17 cellular contexts compared by ENCODE assay signal in genomic region chr9:99602854-99603253, GRCh38.
"Had no signal": no experiment of that assay in that cellular context is flagged by ENCODE, and none has a peak within 500 bp of the region (broad histone marks: within the 10 kb centered on the region; RNA-seq: fewer than 3 reads in every experiment).

No MANE protein-coding gene starts in this region.

- H3K27ac Mint-ChIP-seq: activated naive CD8-positive, alpha-beta T cell treated with anti-CD3 and anti-CD28 coated beads for 36 hours; activated T-helper 1 cell treated with anti-CD3 and anti-CD28 coated beads, Interleukin-12 subunit alpha, Interleukin-12 subunit beta, Interleukin-2, Interleukin-4 antibody, amounts not matched to agents 30 ng/mL and 10 ng/mL and 1 ng/mL, durations not matched to agents 14 hours and 24 hours and 36 hours; type B pancreatic cell had no signal

- DNase-seq: activated CD4-positive, alpha-beta T cell treated with anti-CD3 and anti-CD28 coated beads, Interleukin-2, amount 10 ng/mL, durations not matched to agents 24 days and 14 days; activated CD4-positive, CD25-positive, alpha-beta regulatory T cell; activated naive CD8-positive, alpha-beta T cell treated with anti-CD3 and anti-CD28 coated beads for 36 hours; amniotic stem cell; effector CD8-positive, alpha-beta T cell; heart left ventricle; left lung; occipital lobe; posterior cingulate gyrus; sigmoid colon; spleen; stomach; T1000 had no signal

- H3K36me3 Mint-ChIP-seq: activated naive CD8-positive, alpha-beta T cell treated with anti-CD3 and anti-CD28 coated beads for 36 hours; mesothelial cell of epicardium; type B pancreatic cell had no signal

- ATAC-seq: gastroesophageal sphincter, heart left ventricle, left lung had no signal

- H3K9me3 Mint-ChIP-seq: activated naive CD8-positive, alpha-beta T cell treated with anti-CD3 and anti-CD28 coated beads for 36 hours; activated T-helper 1 cell treated with anti-CD3 and anti-CD28 coated beads, Interleukin-12 subunit alpha, Interleukin-12 subunit beta, Interleukin-2, Interleukin-4 antibody, amounts not matched to agents 30 ng/mL and 10 ng/mL and 1 ng/mL, durations not matched to agents 14 hours and 24 hours and 36 hours; type B pancreatic cell had no signal

- H3K4me3 Mint-ChIP-seq: activated CD4-positive, alpha-beta T cell treated with anti-CD3 and anti-CD28 coated beads, Interleukin-2, amount 10 ng/mL, durations not matched to agents 24 days and 14 days; activated naive CD8-positive, alpha-beta T cell treated with anti-CD3 and anti-CD28 coated beads for 36 hours; activated T-helper 1 cell treated with anti-CD3 and anti-CD28 coated beads, Interleukin-12 subunit alpha, Interleukin-12 subunit beta, Interleukin-2, Interleukin-4 antibody, amounts not matched to agents 30 ng/mL and 10 ng/mL and 1 ng/mL, durations not matched to agents 14 hours and 24 hours and 36 hours; mesothelial cell of epicardium; type B pancreatic cell had no signal
